In genomic region chr15:65197337-65197645, GRCh38 we compare ENCODE assay signal across 1 cellular context.
TF ChIP-seq lines count a peak whose summit lies in the region.

No MANE protein-coding gene starts in this region.

TF ChIP-seq in H1, 55 proteins besides CTCF, POLR2A, EP300 and RAD21:
- TF ChIP-seq NRF1 (IDR thresholded peaks at IDR 0.05; ENCODE audit: low read depth, low read length), result no peak
- TF ChIP-seq CHD1 (IDR thresholded peaks at IDR 0.05; ENCODE audit: low read depth, low read length), result no peak
- TF ChIP-seq ZNF274 (IDR thresholded peaks at IDR 0.05; ENCODE audit: borderline replicate concordance, extremely low read depth, low read length), result no peak
- no peak for TF ChIP-seq TBP (IDR thresholded peaks at IDR 0.05; ENCODE audit: low read depth, low read length)
- no peak for TF ChIP-seq BCL11A (IDR thresholded peaks at IDR 0.05; ENCODE audit: low read depth in 2 of 2, low read length in 2 of 2)
- no peak for TF ChIP-seq YY1 (IDR thresholded peaks at IDR 0.05; ENCODE audit: low read depth, low read length)
- no peak for TF ChIP-seq SP4 (IDR thresholded peaks at IDR 0.05; ENCODE audit: low read length)
- no peak for TF ChIP-seq CTBP2 (IDR thresholded peaks at IDR 0.05; ENCODE audit: borderline replicate concordance, insufficient read depth, insufficient read length, low read length)
TF ChIP-seq in H1: peak in this region for 0.
